8 cellular contexts compared by ENCODE assay signal in genomic region chr19:13985771-13986347, GRCh38. TPM values are rescaled to one million over a fixed set of nuclear protein-coding genes. Genes with fewer than 3 reads are reported as not detected.
DNase-seq lines count a peak whose midpoint lies in the region; ATAC-seq, FAIRE-seq and TF ChIP-seq lines count a peak whose summit lies in the region.

No MANE protein-coding gene starts in this region.

- no peak overlapping the region for H3T11ph ChIP-seq in H9 (ENCODE audit: low read length)

- peak; percentile 63 for DNase-seq in H9
- DNase-seq in NCI-H510A treated with DMSO at 0.1 percent for 48 hours (lab: John Stamatoyannopoulos, UW) = peak; percentile 46
- DNase-seq in stimulated activated CD8-positive, alpha-beta memory T cell treated with anti-CD3 and anti-CD28 coated beads, Interleukin-4, amount 100 ng/mL, for 48 hours = peak; percentile 41
- no peak for DNase-seq in frontal cortex (ENCODE audit: low spot score in 2 of 2)
- DNase-seq in HCEC 1CT = no peak
- no peak for DNase-seq in glutamatergic neuron

- H3K4me1 Mint-ChIP-seq in H9 (peaks cover 45 to 58% of the 10 kb centered on the region in 2 experiments), glutamatergic neuron (ENCODE audit: low read depth, unreplicated experiment) (peaks cover 8% of the 10 kb centered on the region)

- no peaks in the 10 kb centered on the region for H3K79me2 ChIP-seq in H9 (ENCODE audit: insufficient read depth, low read length)

- H3K27me3 Mint-ChIP-seq in H9 (ENCODE audit: low read depth) = no peaks in the 10 kb centered on the region
- H3K27me3 Mint-ChIP-seq in glutamatergic neuron (ENCODE audit: unreplicated experiment) = peaks cover 6% of the 10 kb centered on the region

- H3K36me3 Mint-ChIP-seq in H9 (ENCODE audit: insufficient read depth in 1 of 3, low read depth in 3 of 3) = peaks cover 0 to 19% (median 9%) of the 10 kb centered on the region in 3 experiments; a peak in 6 of 7 replicates
- H3K36me3 Mint-ChIP-seq in glutamatergic neuron (ENCODE audit: unreplicated experiment) = no peaks in the 10 kb centered on the region

- no peaks in the 10 kb centered on the region for H4K20me1 ChIP-seq in H9 (ENCODE audit: control insufficient read depth, insufficient read depth, insufficient read length)

- no peak overlapping the region for H2BK15ac ChIP-seq in H9 (ENCODE audit: low read depth, low read length)

- no peaks in the 10 kb centered on the region for H3K9me3 ChIP-seq in H9 (ENCODE audit: control insufficient read depth, low read depth, low read length)

- no peak for TF ChIP-seq CTCF in H9 (conservative IDR thresholded peaks at IDR 0.05)
- TF ChIP-seq CTCF in glutamatergic neuron (IDR thresholded peaks at IDR 0.05; ENCODE audit: partially characterized antibody, unreplicated experiment) = no peak

- H3K14ac ChIP-seq in H9 (ENCODE audit: insufficient read depth, low read length) = peak overlapping the region; percentile 33

- no CpG with 5 or more reads among the region's 10 CpGs for WGBS in H9 (ENCODE audit: extremely low coverage, insufficient read length, low lambda C conversion rate)

- H4K5ac ChIP-seq in H9 (ENCODE audit: insufficient read length, low read depth, low read length) = no peak overlapping the region

- no peak overlapping the region for H2BK120ac ChIP-seq in H9 (ENCODE audit: low read depth, low read length, poor library complexity, severe bottlenecking)

- H3K56ac ChIP-seq in H9 (ENCODE audit: insufficient read length, low read depth, low read length) = no peak overlapping the region

- H3K4ac ChIP-seq in H9 (ENCODE audit: low read depth, low read length) = no peak overlapping the region

- H4K8ac ChIP-seq in H9 (replicated peaks; ENCODE audit: insufficient read length, low read depth, low read length) = no peak overlapping the region

- no peaks in the 10 kb centered on the region for H3K23me2 ChIP-seq in H9 (ENCODE audit: insufficient read length, low read depth, low read length, poor library complexity, severe bottlenecking)

- H3K27me3 ChIP-seq in H9 (ENCODE audit: insufficient read depth, low read length) = no peaks in the 10 kb centered on the region

- H3K4me3 Mint-ChIP-seq in H9 (peak overlapping the region; percentile 7 to 61; a peak in 4 of 5 replicates), glutamatergic neuron (ENCODE audit: unreplicated experiment) (no peak overlapping the region)

- H3K9me3 Mint-ChIP-seq in H9 (no peaks in the 10 kb centered on the region; a peak in 1 of 5 replicates), glutamatergic neuron (ENCODE audit: unreplicated experiment) (no peaks in the 10 kb centered on the region)

- no peak overlapping the region for H2BK5ac ChIP-seq in H9 (ENCODE audit: insufficient read length, low read length)

- H4K91ac ChIP-seq in H9 (ENCODE audit: insufficient read length, low read depth, low read length) = no peak overlapping the region

- no peak for FAIRE-seq in frontal cortex (lab: Jason Lieb, UNC)

- H2BK20ac ChIP-seq in H9 (ENCODE audit: low read depth, low read length, poor library complexity, severe bottlenecking) = no peak overlapping the region

- peak overlapping the region; percentile 22 for H3K27ac ChIP-seq in H9 (ENCODE audit: insufficient read length, low read depth, low read length)

- H3K4me1 ChIP-seq in H9 (ENCODE audit: insufficient read depth, low read length) = peaks cover 3% of the 10 kb centered on the region; the same call in 1 of the 2 replicates

- H3K18ac ChIP-seq in H9 (ENCODE audit: insufficient read length, low read depth, low read length) = peak overlapping the region; percentile 85

- H3K23ac ChIP-seq in H9 (ENCODE audit: insufficient read length, low read depth, low read length) = no peak overlapping the region

- no peak overlapping the region for H3K9ac ChIP-seq in H9 (ENCODE audit: extremely low read depth, insufficient read length, low read length)

- no peaks in the 10 kb centered on the region for H3K79me1 ChIP-seq in H9 (ENCODE audit: insufficient read depth, low read depth, low read length, poor library complexity, severe bottlenecking)

- no peak overlapping the region for H2AK5ac ChIP-seq in H9 (ENCODE audit: insufficient read length, low read length)

- H3K4me2 ChIP-seq in H9 (ENCODE audit: insufficient read depth, insufficient read length, low read length) = peak overlapping the region; percentile 21

- no peak overlapping the region for H2AFZ ChIP-seq in H9 (ENCODE audit: low read length)

- no peak overlapping the region for H2BK12ac ChIP-seq in H9 (ENCODE audit: insufficient read length, low read depth, low read length)

- ATAC-seq in GM18517 (IDR thresholded peaks at IDR 0.05; ENCODE audit: unreplicated experiment) (peak; percentile 19), esophagus mucosa (peak; percentile 5)

- H3K27ac Mint-ChIP-seq in H9 (peak overlapping the region; percentile 87 to 95 (median 95)), glutamatergic neuron (ENCODE audit: unreplicated experiment) (no peak overlapping the region)

RNA-seq across cellular contexts. Expression of gene RFX1, which starts 20.3 kb away (rescaled TPM):
- total RNA-seq in H9 (2021) (19.2 and 21.4 TPM in 2 replicates), esophagus mucosa (8.3 TPM), frontal cortex (1.2 TPM), glutamatergic neuron (ENCODE audit: unreplicated experiment) (9.4 TPM)

RNA-seq across cellular contexts. Expression of gene DCAF15, which starts 33.5 kb away (rescaled TPM):
- total RNA-seq in H9 (2021) (82.2 and 82.5 TPM in 2 replicates), esophagus mucosa (18.2 TPM), frontal cortex (13.0 TPM), glutamatergic neuron (ENCODE audit: unreplicated experiment) (84.4 TPM)

RNA-seq across cellular contexts. Expression of gene RLN3, which starts 42.1 kb away (rescaled TPM):
- not detected in 2 replicates for total RNA-seq in H9 (2021)
- total RNA-seq in esophagus mucosa = not detected
- total RNA-seq in frontal cortex = not detected
- not detected for total RNA-seq in glutamatergic neuron (ENCODE audit: unreplicated experiment)

RNA-seq across cellular contexts. Expression of gene IL27RA, which starts 45.7 kb away (rescaled TPM):
- total RNA-seq in H9 (2021) (13.6 and 14.6 TPM in 2 replicates), esophagus mucosa (1.2 TPM), frontal cortex (5.7 TPM), glutamatergic neuron (ENCODE audit: unreplicated experiment) (not detected)

RNA-seq across cellular contexts. Expression of gene PODNL1, which starts 47.6 kb away (rescaled TPM):
- total RNA-seq in H9 (2021) (0.68 TPM in 2 replicates), esophagus mucosa (8.5 TPM), frontal cortex (0.41 TPM), glutamatergic neuron (ENCODE audit: unreplicated experiment) (8.9 TPM)

Comparison
In these comparisons a context has a peak if more than half of its experiments do, and no peak if none do; other contexts are left out.
1. DNase-seq: peak in H9 (single experiment), NCI-H510A treated with DMSO at 0.1 percent for 48 hours (single experiment) and stimulated activated CD8-positive, alpha-beta memory T cell treated with anti-CD3 and anti-CD28 coated beads, Interleukin-4, amount 100 ng/mL, for 48 hours (single experiment); none in frontal cortex (0 of 2), HCEC 1CT (single experiment) and glutamatergic neuron (single experiment).